In genomic region chr6:47308674-47309325, GRCh38 we compare ENCODE assay signal across 1 cellular context.
A peak's percentile ranks its signal among the peaks of the same experiment; 100 is the strongest.
TF ChIP-seq lines count a peak whose summit lies in the region.

No MANE protein-coding gene starts in this region.

TF ChIP-seq in HepG2, 621 proteins besides CTCF, POLR2A, EP300 and RAD21 (continued from another document and continues in another):
- TF ChIP-seq, protein P1, sequence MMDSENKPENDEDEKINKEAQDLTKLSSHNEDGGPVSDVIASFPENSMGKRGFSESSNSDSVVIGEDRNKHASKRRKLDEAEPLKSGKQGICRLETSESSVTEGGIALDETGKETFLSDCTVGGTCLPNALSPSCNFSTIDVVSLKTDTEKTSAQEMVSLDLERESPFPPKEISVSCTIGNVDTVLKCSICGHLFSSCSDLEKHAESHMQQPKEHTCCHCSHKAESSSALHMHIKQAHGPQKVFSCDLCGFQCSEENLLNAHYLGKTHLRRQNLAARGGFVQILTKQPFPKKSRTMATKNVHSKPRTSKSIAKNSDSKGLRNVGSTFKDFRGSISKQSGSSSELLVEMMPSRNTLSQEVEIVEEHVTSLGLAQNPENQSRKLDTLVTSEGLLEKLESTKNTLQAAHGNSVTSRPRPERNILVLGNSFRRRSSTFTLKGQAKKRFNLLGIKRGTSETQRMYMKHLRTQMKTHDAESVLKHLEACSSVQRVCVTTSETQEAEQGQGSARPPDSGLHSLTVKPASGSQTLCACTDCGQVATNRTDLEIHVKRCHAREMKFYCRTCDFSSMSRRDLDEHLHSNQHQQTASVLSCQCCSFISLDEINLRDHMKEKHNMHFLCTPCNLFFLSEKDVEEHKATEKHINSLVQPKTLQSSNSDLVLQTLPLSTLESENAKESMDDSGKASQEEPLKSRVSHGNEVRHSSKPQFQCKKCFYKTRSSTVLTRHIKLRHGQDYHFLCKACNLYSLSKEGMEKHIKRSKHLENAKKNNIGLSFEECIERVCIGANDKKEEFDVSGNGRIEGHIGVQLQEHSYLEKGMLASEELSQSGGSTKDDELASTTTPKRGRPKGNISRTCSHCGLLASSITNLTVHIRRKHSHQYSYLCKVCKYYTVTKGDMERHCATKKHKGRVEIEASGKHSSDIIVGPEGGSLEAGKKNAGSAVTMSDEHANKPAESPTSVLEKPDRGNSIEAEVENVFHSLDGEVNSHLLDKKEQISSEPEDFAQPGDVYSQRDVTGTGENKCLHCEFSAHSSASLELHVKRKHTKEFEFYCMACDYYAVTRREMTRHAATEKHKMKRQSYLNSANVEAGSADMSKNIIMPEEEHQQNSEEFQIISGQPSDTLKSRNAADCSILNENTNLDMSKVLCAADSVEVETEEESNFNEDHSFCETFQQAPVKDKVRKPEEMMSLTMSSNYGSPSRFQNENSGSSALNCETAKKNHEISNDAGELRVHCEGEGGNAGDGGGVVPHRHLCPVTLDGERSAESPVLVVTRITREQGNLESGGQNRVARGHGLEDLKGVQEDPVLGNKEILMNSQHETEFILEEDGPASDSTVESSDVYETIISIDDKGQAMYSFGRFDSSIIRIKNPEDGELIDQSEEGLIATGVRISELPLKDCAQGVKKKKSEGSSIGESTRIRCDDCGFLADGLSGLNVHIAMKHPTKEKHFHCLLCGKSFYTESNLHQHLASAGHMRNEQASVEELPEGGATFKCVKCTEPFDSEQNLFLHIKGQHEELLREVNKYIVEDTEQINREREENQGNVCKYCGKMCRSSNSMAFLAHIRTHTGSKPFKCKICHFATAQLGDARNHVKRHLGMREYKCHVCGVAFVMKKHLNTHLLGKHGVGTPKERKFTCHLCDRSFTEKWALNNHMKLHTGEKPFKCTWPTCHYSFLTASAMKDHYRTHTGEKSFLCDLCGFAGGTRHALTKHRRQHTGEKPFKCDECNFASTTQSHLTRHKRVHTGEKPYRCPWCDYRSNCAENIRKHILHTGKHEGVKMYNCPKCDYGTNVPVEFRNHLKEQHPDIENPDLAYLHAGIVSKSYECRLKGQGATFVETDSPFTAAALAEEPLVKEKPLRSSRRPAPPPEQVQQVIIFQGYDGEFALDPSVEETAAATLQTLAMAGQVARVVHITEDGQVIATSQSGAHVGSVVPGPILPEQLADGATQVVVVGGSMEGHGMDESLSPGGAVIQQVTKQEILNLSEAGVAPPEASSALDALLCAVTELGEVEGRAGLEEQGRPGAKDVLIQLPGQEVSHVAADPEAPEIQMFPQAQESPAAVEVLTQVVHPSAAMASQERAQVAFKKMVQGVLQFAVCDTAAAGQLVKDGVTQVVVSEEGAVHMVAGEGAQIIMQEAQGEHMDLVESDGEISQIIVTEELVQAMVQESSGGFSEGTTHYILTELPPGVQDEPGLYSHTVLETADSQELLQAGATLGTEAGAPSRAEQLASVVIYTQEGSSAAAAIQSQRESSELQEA (CRISPR knock-in tag; IDR thresholded peaks at IDR 0.05; ENCODE audit: not compliant biosample characterization) = no peak
- TF ChIP-seq ZNF512B (CRISPR knock-in tag; IDR thresholded peaks at IDR 0.05; ENCODE audit: borderline replicate concordance) (no peak), IRF1 (CRISPR knock-in tag; IDR thresholded peaks at IDR 0.05; ENCODE audit: low read depth) (no peak), HMG20A (CRISPR knock-in tag; IDR thresholded peaks at IDR 0.05; ENCODE audit: borderline replicate concordance) (no peak), E2F1 (CRISPR knock-in tag; IDR thresholded peaks at IDR 0.05) (no peak), ZC3H13 (CRISPR knock-in tag; IDR thresholded peaks at IDR 0.05) (no peak), HOXA5 (CRISPR knock-in tag; IDR thresholded peaks at IDR 0.05) (no peak), ZNF3 (CRISPR knock-in tag; IDR thresholded peaks at IDR 0.05) (no peak), NFYB (CRISPR knock-in tag; IDR thresholded peaks at IDR 0.05) (no peak), MYC (CRISPR knock-in tag; IDR thresholded peaks at IDR 0.05; ENCODE audit: borderline replicate concordance) (no peak), SPEN (CRISPR knock-in tag; IDR thresholded peaks at IDR 0.05; ENCODE audit: low read depth) (no peak), ZSCAN21 (CRISPR knock-in tag; IDR thresholded peaks at IDR 0.05; ENCODE audit: borderline replicate concordance) (no peak), TP53 (CRISPR knock-in tag; conservative IDR thresholded peaks at IDR 0.05) (no peak), ZNF616 (CRISPR knock-in tag; IDR thresholded peaks at IDR 0.05; ENCODE audit: low read depth) (0 out of 2 replicates have a peak, but pooled peaks have one; percentile 28), ZSCAN31 (CRISPR knock-in tag; IDR thresholded peaks at IDR 0.05; ENCODE audit: low read depth) (no peak), ZBTB39 (CRISPR knock-in tag; IDR thresholded peaks at IDR 0.05) (no peak; the same call in 1 of the 2 replicates), ZNF850 (CRISPR knock-in tag; conservative IDR thresholded peaks at IDR 0.05) (0 out of 2 replicates have a peak, but pooled peaks have one; percentile 18), ZFP82 (CRISPR knock-in tag; IDR thresholded peaks at IDR 0.05; ENCODE audit: borderline replicate concordance) (no peak), UBTF (CRISPR knock-in tag; IDR thresholded peaks at IDR 0.05) (no peak), SIX1 (CRISPR knock-in tag; IDR thresholded peaks at IDR 0.05; ENCODE audit: borderline replicate concordance) (no peak), TFAP4 (IDR thresholded peaks at IDR 0.05; ENCODE audit: borderline replicate concordance, low read depth) (no peak), RFX1 (IDR thresholded peaks at IDR 0.05) (no peak)
- TF ChIP-seq, protein P2, sequence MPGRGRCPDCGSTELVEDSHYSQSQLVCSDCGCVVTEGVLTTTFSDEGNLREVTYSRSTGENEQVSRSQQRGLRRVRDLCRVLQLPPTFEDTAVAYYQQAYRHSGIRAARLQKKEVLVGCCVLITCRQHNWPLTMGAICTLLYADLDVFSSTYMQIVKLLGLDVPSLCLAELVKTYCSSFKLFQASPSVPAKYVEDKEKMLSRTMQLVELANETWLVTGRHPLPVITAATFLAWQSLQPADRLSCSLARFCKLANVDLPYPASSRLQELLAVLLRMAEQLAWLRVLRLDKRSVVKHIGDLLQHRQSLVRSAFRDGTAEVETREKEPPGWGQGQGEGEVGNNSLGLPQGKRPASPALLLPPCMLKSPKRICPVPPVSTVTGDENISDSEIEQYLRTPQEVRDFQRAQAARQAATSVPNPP (CRISPR knock-in tag; IDR thresholded peaks at IDR 0.05) = no peak
- TF ChIP-seq, protein P3, sequence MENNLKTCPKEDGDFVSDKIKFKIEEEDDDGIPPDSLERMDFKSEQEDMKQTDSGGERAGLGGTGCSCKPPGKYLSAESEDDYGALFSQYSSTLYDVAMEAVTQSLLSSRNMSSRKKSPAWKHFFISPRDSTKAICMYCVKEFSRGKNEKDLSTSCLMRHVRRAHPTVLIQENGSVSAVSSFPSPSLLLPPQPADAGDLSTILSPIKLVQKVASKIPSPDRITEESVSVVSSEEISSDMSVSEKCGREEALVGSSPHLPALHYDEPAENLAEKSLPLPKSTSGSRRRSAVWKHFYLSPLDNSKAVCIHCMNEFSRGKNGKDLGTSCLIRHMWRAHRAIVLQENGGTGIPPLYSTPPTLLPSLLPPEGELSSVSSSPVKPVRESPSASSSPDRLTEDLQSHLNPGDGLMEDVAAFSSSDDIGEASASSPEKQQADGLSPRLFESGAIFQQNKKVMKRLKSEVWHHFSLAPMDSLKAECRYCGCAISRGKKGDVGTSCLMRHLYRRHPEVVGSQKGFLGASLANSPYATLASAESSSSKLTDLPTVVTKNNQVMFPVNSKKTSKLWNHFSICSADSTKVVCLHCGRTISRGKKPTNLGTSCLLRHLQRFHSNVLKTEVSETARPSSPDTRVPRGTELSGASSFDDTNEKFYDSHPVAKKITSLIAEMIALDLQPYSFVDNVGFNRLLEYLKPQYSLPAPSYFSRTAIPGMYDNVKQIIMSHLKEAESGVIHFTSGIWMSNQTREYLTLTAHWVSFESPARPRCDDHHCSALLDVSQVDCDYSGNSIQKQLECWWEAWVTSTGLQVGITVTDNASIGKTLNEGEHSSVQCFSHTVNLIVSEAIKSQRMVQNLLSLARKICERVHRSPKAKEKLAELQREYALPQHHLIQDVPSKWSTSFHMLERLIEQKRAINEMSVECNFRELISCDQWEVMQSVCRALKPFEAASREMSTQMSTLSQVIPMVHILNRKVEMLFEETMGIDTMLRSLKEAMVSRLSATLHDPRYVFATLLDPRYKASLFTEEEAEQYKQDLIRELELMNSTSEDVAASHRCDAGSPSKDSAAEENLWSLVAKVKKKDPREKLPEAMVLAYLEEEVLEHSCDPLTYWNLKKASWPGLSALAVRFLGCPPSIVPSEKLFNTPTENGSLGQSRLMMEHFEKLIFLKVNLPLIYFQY (CRISPR knock-in tag; IDR thresholded peaks at IDR 0.05; ENCODE audit: borderline replicate concordance) = no peak; the same call in 1 of the 2 replicates
- TF ChIP-seq, protein P4, sequence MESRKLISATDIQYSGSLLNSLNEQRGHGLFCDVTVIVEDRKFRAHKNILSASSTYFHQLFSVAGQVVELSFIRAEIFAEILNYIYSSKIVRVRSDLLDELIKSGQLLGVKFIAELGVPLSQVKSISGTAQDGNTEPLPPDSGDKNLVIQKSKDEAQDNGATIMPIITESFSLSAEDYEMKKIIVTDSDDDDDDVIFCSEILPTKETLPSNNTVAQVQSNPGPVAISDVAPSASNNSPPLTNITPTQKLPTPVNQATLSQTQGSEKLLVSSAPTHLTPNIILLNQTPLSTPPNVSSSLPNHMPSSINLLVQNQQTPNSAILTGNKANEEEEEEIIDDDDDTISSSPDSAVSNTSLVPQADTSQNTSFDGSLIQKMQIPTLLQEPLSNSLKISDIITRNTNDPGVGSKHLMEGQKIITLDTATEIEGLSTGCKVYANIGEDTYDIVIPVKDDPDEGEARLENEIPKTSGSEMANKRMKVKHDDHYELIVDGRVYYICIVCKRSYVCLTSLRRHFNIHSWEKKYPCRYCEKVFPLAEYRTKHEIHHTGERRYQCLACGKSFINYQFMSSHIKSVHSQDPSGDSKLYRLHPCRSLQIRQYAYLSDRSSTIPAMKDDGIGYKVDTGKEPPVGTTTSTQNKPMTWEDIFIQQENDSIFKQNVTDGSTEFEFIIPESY (CRISPR knock-in tag; IDR thresholded peaks at IDR 0.05) = no peak
